In the genomic region with DNA sequence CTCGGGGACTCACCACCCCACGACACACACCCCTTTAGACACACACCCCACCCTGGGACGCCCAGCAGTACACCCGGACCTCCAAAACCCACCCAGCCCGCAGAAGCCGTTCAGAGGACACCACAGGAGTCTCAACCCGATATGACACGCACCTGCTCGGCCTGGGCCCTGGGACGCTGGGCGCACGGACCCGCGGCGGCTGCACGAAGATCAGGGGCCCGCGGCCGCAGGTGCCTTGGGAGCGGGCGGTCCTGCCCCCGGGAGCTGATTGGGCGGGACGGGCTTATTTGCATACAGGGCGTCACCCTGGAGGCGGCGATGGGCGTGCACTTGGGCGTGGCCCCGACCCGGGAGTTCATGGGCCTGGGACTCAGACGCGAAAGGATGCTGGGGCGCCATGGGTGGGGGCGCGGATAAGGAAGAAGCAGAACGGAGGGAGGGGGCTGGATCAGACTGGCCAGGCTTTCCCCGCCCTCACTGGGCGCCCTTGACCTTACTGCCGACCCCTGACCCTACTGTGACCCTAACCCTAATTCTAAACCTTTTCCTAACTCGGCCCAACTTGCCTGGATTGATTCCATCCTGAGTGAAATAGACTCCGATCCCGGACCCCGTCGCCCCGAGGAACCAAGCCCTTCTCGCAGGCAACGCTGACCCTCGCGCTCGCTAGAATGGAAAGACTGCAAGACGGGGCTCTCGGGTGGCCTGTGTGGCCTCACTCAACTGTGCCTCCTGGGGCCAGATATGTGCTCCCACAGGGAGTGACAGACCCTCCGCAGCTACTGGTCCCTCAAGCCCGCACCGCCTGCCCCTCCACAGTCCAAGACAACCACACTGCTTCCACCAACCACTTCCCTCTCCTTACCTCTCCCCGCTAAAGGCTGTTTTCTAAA, we compare ENCODE assay signal across 8 cellular contexts. TPM values are rescaled to one million over a fixed set of nuclear protein-coding genes. Genes with fewer than 3 reads are reported as not detected.
DNase-seq lines count a peak whose midpoint lies in the region; ATAC-seq, FAIRE-seq and TF ChIP-seq lines count a peak whose summit lies in the region.

MEF2B (minus strand) TSS at position 211 of the 893 bp plus-strand sequence. CDS start 19,528 bp downstream, outside the sequence.

- peak; percentile 93 for DNase-seq in NCI-H146 (lab: John Stamatoyannopoulos, UW)
- DNase-seq in WTC11 (ENCODE audit: low spot score), result peak; percentile 97
- DNase-seq in mammary epithelial cell, result peak; percentile 27
- DNase-seq in islet precursor cell, result peak; percentile 92
- peak; percentile 63 to 73 for DNase-seq in stimulated activated CD4-positive, alpha-beta T cell treated with anti-CD3 and anti-CD28 coated beads, Interleukin-1b, Interleukin-23, amount 100 ng/mL, for 4 hours (ENCODE audit: low read depth in 2 of 2)
- no peak for DNase-seq in urothelium cell line (ENCODE audit: low spot score)

- dilution Hi-C loops in mammary epithelial cell (cut with HindIII; ENCODE audit: low sequenced_read_pairs), result no loop called here

- no peaks in the 10 kb centered on the region for H3K36me3 Mint-ChIP-seq in WTC11

- peak; percentile 93 for ATAC-seq in WTC11

- H3K27me3 ChIP-seq in mammary epithelial cell (ENCODE audit: insufficient read depth, low read length), result no peaks in the 10 kb centered on the region

- TF ChIP-seq CTCF in HEK293 (tag by site-specific recombination; IDR thresholded peaks at IDR 0.05) (no peak), WTC11 (IDR thresholded peaks at IDR 0.05) (no peak), mammary epithelial cell (conservative IDR thresholded peaks at IDR 0.05 in 1 of 2, IDR thresholded peaks at IDR 0.05 in 1 of 2; ENCODE audit: extremely low read depth in 1 of 2, insufficient read depth in 1 of 2, low read depth in 1 of 2, low read length in 2 of 2) (no peak)

- BruUV-seq in mammary epithelial cell (replicated peaks; lab: Mats Ljungman, UMichigan), result no TSS peak

- peak within 1 kb of the TSS; percentile 35 for H3K4me2 ChIP-seq in mammary epithelial cell (ENCODE audit: insufficient read depth, low read depth, low read length)

- no peak within 1 kb of the TSS for H3K27ac ChIP-seq in HEK293 (ENCODE audit: extremely low read depth, low read depth, low read length)
- H3K27ac ChIP-seq in mammary epithelial cell (ENCODE audit: insufficient read depth, low read depth, low read length), result no peak within 1 kb of the TSS

- no peaks in the 10 kb centered on the region for H4K20me1 ChIP-seq in mammary epithelial cell (ENCODE audit: insufficient read depth, low read length)

- peak within 1 kb of the TSS; percentile 61 for H3K4me3 Mint-ChIP-seq in WTC11

- H3K4me3 ChIP-seq in GM08714 (ENCODE audit: low read length), result peak within 1 kb of the TSS; percentile 68; the same call in 1 of the 2 replicates
- peak within 1 kb of the TSS; percentile 6; the same call in 1 of the 2 replicates for H3K4me3 ChIP-seq in HEK293 (ENCODE audit: low read depth, low read length)
- H3K4me3 ChIP-seq in mammary epithelial cell (replicated peaks in 1 of 3; ENCODE audit: insufficient read depth in 1 of 3, low read depth in 2 of 3, low read length in 3 of 3), result no peak within 1 kb of the TSS

- H3K27ac Mint-ChIP-seq in WTC11, result no peak within 1 kb of the TSS

- no peak within 1 kb of the TSS for H2AFZ ChIP-seq in mammary epithelial cell (ENCODE audit: low read depth, low read length)

- CTCF ChIA-PET in HEK293 (lab: Yijun Ruan, JAX) (interaction anchor here (0.6 to 0.9 kb wide), 3 partner anchors 24 to 88 kb away, joined by 3 read pairs; no protein-coding TSS in a partner anchor), WTC11 (lab: Charles Lee) (interaction anchor here (0.6 to 3.3 kb wide), 7 partner anchors 16 to 89 kb away, joined by 3 to 32 read pairs (median 5); no protein-coding TSS in a partner anchor), mammary epithelial cell (lab: Charles Lee; ENCODE audit: low non-redundant PET) (no interaction called here)

- H3K36me3 ChIP-seq in HEK293 (ENCODE audit: control insufficient read depth in 2 of 2, insufficient read depth in 1 of 2, low read length in 2 of 2) (no peaks in the 10 kb centered on the region), mammary epithelial cell (ENCODE audit: insufficient read depth, low read length) (no peaks in the 10 kb centered on the region)

- H3K4me1 ChIP-seq in HEK293 (ENCODE audit: control insufficient read depth, insufficient read depth, low read length), result no peaks in the 10 kb centered on the region
- peaks cover 3% of the 10 kb centered on the region for H3K4me1 ChIP-seq in mammary epithelial cell (ENCODE audit: insufficient read depth, low read length)

- in situ Hi-C loops in mammary epithelial cell (cut with MboI; ENCODE audit: low sequenced_read_pairs in 2 of 2), result loop anchor here in 1 of 2 donors (25.0 kb wide), 2 partner anchors 167 to 317 kb away; no protein-coding TSS in a partner anchor

- no peaks in the 10 kb centered on the region for H3K79me2 ChIP-seq in mammary epithelial cell (ENCODE audit: insufficient read depth, low read length)

- POLR2A ChIA-PET in HEK293 (lab: Yijun Ruan, JAX) (interaction anchor here (0.8 to 1.6 kb wide), 3 partner anchors 16 to 33 kb away, joined by 3 to 5 read pairs (median 3); partner anchors contain the start of genes BORCS8, NR2C2AP and RFXANK), WTC11 (lab: Charles Lee) (interaction anchor here (0.6 to 1.5 kb wide), 7 partner anchors 9 to 49 kb away, joined by 3 to 12 read pairs (median 4); no protein-coding TSS in a partner anchor)

- H3K9ac ChIP-seq in mammary epithelial cell (ENCODE audit: insufficient read depth, low read length), result no peak within 1 kb of the TSS

- intact Hi-C loops in mammary epithelial cell (cut with micrococcal nuclease), result no loop called here

- H3K9me3 Mint-ChIP-seq in WTC11, result no peaks in the 10 kb centered on the region

- H3K27me3 Mint-ChIP-seq in WTC11 (ENCODE audit: low read depth), result peaks cover 71% of the 10 kb centered on the region

- no peak for FAIRE-seq in urothelium cell line (lab: Jason Lieb, UNC)

- H3K9me3 ChIP-seq in HEK293 (ENCODE audit: control insufficient read depth, insufficient read depth, low read depth, low read length) (no peaks in the 10 kb centered on the region), mammary epithelial cell (replicated peaks; ENCODE audit: insufficient read depth, low read length) (no peaks in the 10 kb centered on the region)

- H3K4me1 Mint-ChIP-seq in WTC11, result peaks cover 15% of the 10 kb centered on the region

- 39% methylated on average over 13 of the region's 57 CpGs for WGBS in mammary epithelial cell (ENCODE audit: low coverage, missing lambda C conversion rate)

TF ChIP-seq in HEK293, 187 proteins besides CTCF, POLR2A, EP300 and RAD21:
- TF ChIP-seq, protein P1, sequence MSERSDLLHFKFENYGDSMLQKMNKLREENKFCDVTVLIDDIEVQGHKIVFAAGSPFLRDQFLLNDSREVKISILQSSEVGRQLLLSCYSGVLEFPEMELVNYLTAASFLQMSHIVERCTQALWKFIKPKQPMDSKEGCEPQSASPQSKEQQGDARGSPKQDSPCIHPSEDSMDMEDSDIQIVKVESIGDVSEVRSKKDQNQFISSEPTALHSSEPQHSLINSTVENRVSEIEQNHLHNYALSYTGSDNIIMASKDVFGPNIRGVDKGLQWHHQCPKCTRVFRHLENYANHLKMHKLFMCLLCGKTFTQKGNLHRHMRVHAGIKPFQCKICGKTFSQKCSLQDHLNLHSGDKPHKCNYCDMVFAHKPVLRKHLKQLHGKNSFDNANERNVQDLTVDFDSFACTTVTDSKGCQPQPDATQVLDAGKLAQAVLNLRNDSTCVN (tag by site-specific recombination; optimal IDR thresholded peaks at IDR 0.05), result peak; percentile 31
- TF ChIP-seq ZNF391 (tag by site-specific recombination; IDR thresholded peaks at IDR 0.05; ENCODE audit: borderline replicate concordance, low read depth) (no peak), KLF1 (tag by site-specific recombination; IDR thresholded peaks at IDR 0.05) (peak; percentile 90), ZXDB (tag by site-specific recombination; IDR thresholded peaks at IDR 0.05) (peak; percentile 38; the same call in 1 of the 2 replicates), KLF8 (tag by site-specific recombination; IDR thresholded peaks at IDR 0.05) (peak; percentile 43; the same call in 1 of the 2 replicates), MEIS1 (CRISPR knock-in tag; IDR thresholded peaks at IDR 0.05; ENCODE audit: borderline replicate concordance) (no peak), SP2 (tag by site-specific recombination; IDR thresholded peaks at IDR 0.05) (peak; percentile 55), SP3 (tag by site-specific recombination; IDR thresholded peaks at IDR 0.05) (peak; percentile 63; the same call in 1 of the 2 replicates), TCF7L2 (IDR thresholded peaks at IDR 0.05; ENCODE audit: borderline replicate concordance, low read depth, low read length) (no peak)
TF ChIP-seq in HEK293: peak in this region for 6.

TF ChIP-seq in WTC11, 78 proteins besides CTCF, POLR2A, EP300 and RAD21 (continues in another document):
- TF ChIP-seq HMGXB4 (CRISPR knock-in tag; IDR thresholded peaks at IDR 0.05) (no peak), SP1 (CRISPR knock-in tag; conservative IDR thresholded peaks at IDR 0.05) (peak; percentile 95), ELF4 (CRISPR knock-in tag; IDR thresholded peaks at IDR 0.05; ENCODE audit: low read depth) (no peak)

RNA-seq across cellular contexts. Expression of gene MEF2B, which starts in this region (rescaled TPM):
- total RNA-seq in WTC11 (2021) (1.3 to 1.7 TPM (median 1.7 TPM) in 3 replicates), mammary epithelial cell (under 1 TPM in 1 of 2 donors, not detected in 1; 0.68 TPM)
- 0.05 TPM for polyA plus RNA-seq in mammary epithelial cell
- polyA minus RNA-seq in mammary epithelial cell, result not detected

Comparison
In these comparisons a context has a peak if more than half of its experiments do, and no peak if none do; other contexts are left out.
1. Peak in DNase-seq and H3K4me2 ChIP-seq in mammary epithelial cell; RNA of the gene not detected or under 1 TPM.
2. H3K4me3 ChIP-seq: peak in GM08714 (single experiment) and HEK293 (single experiment); none in mammary epithelial cell (0 of 3).